ENCODE assay signal across 9 cellular contexts in the genomic region with DNA sequence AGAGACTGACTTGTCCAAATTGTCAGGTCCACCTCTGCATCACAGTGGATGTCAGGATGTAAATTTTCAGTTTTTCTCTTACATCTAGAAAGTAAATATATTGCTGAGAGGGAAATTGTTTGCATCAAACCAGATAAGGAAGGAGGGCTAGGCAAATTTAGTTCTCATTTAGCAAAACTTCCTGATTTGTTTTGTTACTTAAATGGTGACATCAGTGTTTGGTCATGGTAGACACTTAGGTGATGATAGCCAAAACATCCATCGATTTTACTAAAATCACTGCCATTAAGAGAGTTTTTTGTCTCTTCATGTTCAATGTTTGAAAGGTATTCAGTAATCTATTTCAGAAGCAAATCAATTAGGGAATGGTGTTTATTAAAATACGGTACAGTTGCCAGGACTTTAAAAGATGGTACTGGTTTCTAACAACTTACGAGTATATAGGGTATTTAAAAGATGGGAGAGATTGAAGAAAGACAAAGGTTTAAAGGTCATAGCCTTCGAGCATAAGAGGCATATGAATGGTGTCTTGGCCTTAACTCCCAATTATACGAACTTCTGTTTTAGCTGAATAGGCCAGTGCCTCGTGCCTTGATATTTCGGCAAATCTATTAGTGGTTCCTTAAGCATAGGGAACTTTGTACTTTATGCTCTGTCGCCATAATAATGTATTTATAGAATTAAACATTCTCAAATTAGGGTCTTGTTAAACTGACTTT. TPM values are rescaled to one million over a fixed set of nuclear protein-coding genes. Genes with fewer than 3 reads are reported as not detected.
A peak's percentile ranks its signal among the peaks of the same experiment; 100 is the strongest.
DNase-seq lines count a peak whose midpoint lies in the region; ATAC-seq and TF ChIP-seq lines count a peak whose summit lies in the region.
"Had no signal": no experiment of that assay in that cellular context is flagged by ENCODE, and none has a peak within 500 bp of the region (broad histone marks: within the 10 kb centered on the region; RNA-seq: fewer than 3 reads in every experiment).

No MANE protein-coding gene starts in this region.

- TF ChIP-seq POLR2A in stomach (IDR thresholded peaks at IDR 0.05) = no peak

- ATAC-seq in activated B cell treated with CpG ODN at 0.5 μM for 24 hours (ENCODE audit: low read depth) (no peak), HG03442 (IDR thresholded peaks at IDR 0.05; ENCODE audit: unreplicated experiment) (no peak), GM18511 (IDR thresholded peaks at IDR 0.05; ENCODE audit: unreplicated experiment) (no peak)

- H3K36me3 ChIP-seq in stomach = peaks cover 0 to 6% (median 2%) of the 10 kb centered on the region in 4 donors

- intact Hi-C loops in activated B cell treated with CpG ODN at 0.5 μM for 24 hours (cut with micrococcal nuclease) = no loop called here
- intact Hi-C loops in stomach (cut with DNase I; ENCODE audit: low total_unique reads) = loop anchor here (5.0 kb wide), 1 partner anchor 46 kb away; no protein-coding TSS in a partner anchor

- H3K9me3 ChIP-seq in stomach = no peaks in the 10 kb centered on the region

- H3K4me3 Mint-ChIP-seq in activated CD4-positive, alpha-beta T cell treated with anti-CD3 and anti-CD28 coated beads, Interleukin-2, amount 10 ng/mL, durations not matched to agents 7 days and 5 days = peak overlapping the region; percentile 99
- H3K4me3 Mint-ChIP-seq in activated B cell treated with CpG ODN at 0.5 μM for 24 hours = peak overlapping the region; percentile 94

- no peak overlapping the region for H3K27ac Mint-ChIP-seq in activated CD4-positive, alpha-beta T cell treated with anti-CD3 and anti-CD28 coated beads, Interleukin-2, amount 10 ng/mL, durations not matched to agents 7 days and 5 days
- peak overlapping the region; percentile 95 for H3K27ac Mint-ChIP-seq in activated B cell treated with CpG ODN at 0.5 μM for 24 hours

- no peaks in the 10 kb centered on the region for H3K27me3 ChIP-seq in stomach

- 84 to 88% (median 85%) methylated on average over 8 of the region's 8 CpGs for WGBS in stomach, 5 donors

- POLR2A ChIA-PET in activated CD4-positive, alpha-beta T cell treated with anti-CD3 and anti-CD28 coated beads, Interleukin-2, amount 10 ng/mL, durations not matched to agents 7 days and 5 days (lab: Charles Lee) = interaction anchor here (1.0 to 1.4 kb wide), 2 partner anchors 11 to 13 kb away, joined by 3 read pairs; no protein-coding TSS in a partner anchor
- POLR2A ChIA-PET in activated B cell treated with CpG ODN at 0.5 μM for 24 hours (lab: Charles Lee) = interaction anchor here (1.3 to 38.3 kb wide), 10 partner anchors 12 to 74 kb away, joined by 3 to 1783 read pairs (median 28); a partner anchor contains a TSS

- no peaks in the 10 kb centered on the region for H3K27me3 Mint-ChIP-seq in activated CD4-positive, alpha-beta T cell treated with anti-CD3 and anti-CD28 coated beads, Interleukin-2, amount 10 ng/mL, durations not matched to agents 7 days and 5 days
- H3K27me3 Mint-ChIP-seq in activated B cell treated with CpG ODN at 0.5 μM for 24 hours = no peaks in the 10 kb centered on the region

- peaks cover 55% of the 10 kb centered on the region for H3K36me3 Mint-ChIP-seq in activated CD4-positive, alpha-beta T cell treated with anti-CD3 and anti-CD28 coated beads, Interleukin-2, amount 10 ng/mL, durations not matched to agents 7 days and 5 days (ENCODE audit: low read depth)
- H3K36me3 Mint-ChIP-seq in activated B cell treated with CpG ODN at 0.5 μM for 24 hours (ENCODE audit: low read depth) = peaks cover 69% of the 10 kb centered on the region

- no peaks in the 10 kb centered on the region for H3K9me3 Mint-ChIP-seq in activated CD4-positive, alpha-beta T cell treated with anti-CD3 and anti-CD28 coated beads, Interleukin-2, amount 10 ng/mL, durations not matched to agents 7 days and 5 days
- H3K9me3 Mint-ChIP-seq in activated B cell treated with CpG ODN at 0.5 μM for 24 hours = no peaks in the 10 kb centered on the region

- peaks cover 51% of the 10 kb centered on the region for H3K4me1 Mint-ChIP-seq in activated CD4-positive, alpha-beta T cell treated with anti-CD3 and anti-CD28 coated beads, Interleukin-2, amount 10 ng/mL, durations not matched to agents 7 days and 5 days
- H3K4me1 Mint-ChIP-seq in activated B cell treated with CpG ODN at 0.5 μM for 24 hours = peaks cover 64% of the 10 kb centered on the region

- H3K4me3 ChIP-seq in foreskin fibroblast (ENCODE audit: low read depth in 1 of 2, low read length in 2 of 2) = peak overlapping the region; percentile 97
- peak overlapping the region in 2 of 4 donors; percentile 70 to 94 for H3K4me3 ChIP-seq in stomach

- peak overlapping the region in 3 of 5 donors; percentile 92 to 97 (median 94) for H3K27ac ChIP-seq in stomach

- TF ChIP-seq EP300 in stomach (IDR thresholded peaks at IDR 0.05) = no peak

- peaks cover 6 to 68% (median 49%) of the 10 kb centered on the region in 4 donors for H3K4me1 ChIP-seq in stomach

- CTCF ChIA-PET in activated CD4-positive, alpha-beta T cell treated with anti-CD3 and anti-CD28 coated beads, Interleukin-2, amount 10 ng/mL, durations not matched to agents 7 days and 5 days (lab: Charles Lee) = interaction anchor here (0.6 to 5.3 kb wide), 9 partner anchors 8 to 70 kb away, joined by 3 to 42 read pairs (median 5); no protein-coding TSS in a partner anchor
- CTCF ChIA-PET in activated B cell treated with CpG ODN at 0.5 μM for 24 hours (lab: Charles Lee) = interaction anchor here (1.6 to 4.0 kb wide), 5 partner anchors 13 to 59 kb away, joined by 6 to 62 read pairs (median 7); no protein-coding TSS in a partner anchor

- no peak for DNase-seq in activated CD4-positive, alpha-beta T cell treated with anti-CD3 and anti-CD28 coated beads, Interleukin-2, amount 10 ng/mL, durations not matched to agents 7 days and 5 days
- DNase-seq in activated CD4-positive, alpha-beta T cell treated with anti-CD3 and anti-CD28 coated beads, Interleukin-2, amount 50 U/mL, for 4 hours = no peak
- DNase-seq in activated B cell treated with CpG ODN at 0.5 μM for 24 hours (no peak), foreskin fibroblast (peak in 1 of 2 donors; percentile 6), stomach (no peak)
- no peak for DNase-seq in activated effector memory CD4-positive, alpha-beta T cell treated with Interleukin-2 at 50 U/mL for 16 hours
- DNase-seq: hypothalamus had no signal

- TF ChIP-seq CTCF in activated B cell treated with CpG ODN at 0.5 μM for 24 hours (IDR thresholded peaks at IDR 0.05) = no peak
- no peak for TF ChIP-seq CTCF in foreskin fibroblast (IDR thresholded peaks at IDR 0.05; ENCODE audit: low read depth, low read length)
- no peak for TF ChIP-seq CTCF in stomach (IDR thresholded peaks at IDR 0.05)

RNA-seq across cellular contexts. Expression of a gene that starts 3.0 kb away (rescaled TPM):
- 10 to 100 TPM; 20.3 to 24.9 TPM for total RNA-seq in activated CD4-positive, alpha-beta T cell treated with anti-CD3 and anti-CD28 coated beads, Interleukin-2, amount 10 ng/mL, durations not matched to agents 7 days and 5 days
- total RNA-seq in activated B cell treated with CpG ODN at 0.5 μM for 24 hours (155 and 156 TPM in 2 replicates), stomach (10 to 100 TPM in 3 of 5 donors, 1 to 10 TPM in 2; 1.2 to 33.3 (median 13.6) TPM)
- 10 to 100 TPM in 1 of 3 donors, 1 to 10 TPM in 2; 4.3 to 10.4 (median 6.4) TPM for polyA plus RNA-seq in stomach

RNA-seq across cellular contexts. Expression of a gene that starts 57.7 kb away (rescaled TPM):
- total RNA-seq in activated CD4-positive, alpha-beta T cell treated with anti-CD3 and anti-CD28 coated beads, Interleukin-2, amount 10 ng/mL, durations not matched to agents 7 days and 5 days = 10 to 100 TPM; 37.4 to 38.7 TPM
- total RNA-seq in activated B cell treated with CpG ODN at 0.5 μM for 24 hours (24.3 and 24.8 TPM in 2 replicates), stomach (10 to 100 TPM in 4 of 5 donors, 1 to 10 TPM in 1; 3.5 to 40.8 (median 11.2) TPM)
- polyA plus RNA-seq in stomach = 1 to 10 TPM; 1.1 to 4.5 (median 2.4) TPM
